In genomic region chr22:45503816-45504702, GRCh38 we compare ENCODE assay signal across 9 cellular contexts. TPM values are rescaled to one million over a fixed set of nuclear protein-coding genes. Genes with fewer than 3 reads are reported as not detected.
DNase-seq lines count a peak whose midpoint lies in the region; ATAC-seq, FAIRE-seq and TF ChIP-seq lines count a peak whose summit lies in the region.
"Had no signal": no experiment of that assay in that cellular context is flagged by ENCODE, and none has a peak within 500 bp of the region (broad histone marks: within the 10 kb centered on the region; RNA-seq: fewer than 3 reads in every experiment).

No MANE protein-coding gene starts in this region.

- DNase-seq in EH (ENCODE audit: low read depth) (peak; percentile 84), Peyer's patch (peak in 1 of 3 donors; percentile 46), fibroblast of gingiva (ENCODE audit: low read depth) (peak; percentile 41), trophoblast cell (no peak), anterior cingulate cortex (lab: John Stamatoyannopoulos, UW) (no peak), GM12891 (ENCODE audit: insufficient read length, low spot score) (no peak)
- DNase-seq in activated CD8-positive, alpha-beta memory T cell treated with anti-CD3 and anti-CD28 coated beads, Interleukin-2, amount 50 U/mL, for 4 hours, result no peak
- DNase-seq: stimulated activated CD4-positive, alpha-beta T cell treated with anti-CD3 and anti-CD28 coated beads, Interleukin-4, amount 100 ng/mL, for 1 hour had no signal

- H2BK5ac ChIP-seq in trophoblast cell (ENCODE audit: low read depth, low read length, poor library complexity), result peak overlapping the region; percentile 97

- FAIRE-seq in GM12891 (lab: Jason Lieb, UNC), result no peak

- no CpG with 5 or more reads among the region's 28 CpGs for WGBS in trophoblast cell (ENCODE audit: extremely low coverage, insufficient coverage, insufficient read length)

- H4K91ac ChIP-seq in trophoblast cell (ENCODE audit: low read depth, low read length), result peak overlapping the region; percentile 95

- peak overlapping the region; percentile 99 for H3K4ac ChIP-seq in trophoblast cell (ENCODE audit: low read depth, low read length)

- ATAC-seq in GM19397 (IDR thresholded peaks at IDR 0.05; ENCODE audit: unreplicated experiment), result no peak

- H2BK120ac ChIP-seq in trophoblast cell (ENCODE audit: insufficient read depth, low read length, poor library complexity), result peak overlapping the region; percentile 77

- peak overlapping the region; percentile 35 to 54 (median 47) for H3K4me3 ChIP-seq in Peyer's patch
- H3K4me3 ChIP-seq in trophoblast cell (ENCODE audit: low read depth, low read length), result peak overlapping the region; percentile 83

- no peaks in the 10 kb centered on the region for H3K9me3 ChIP-seq in Peyer's patch
- no peaks in the 10 kb centered on the region for H3K9me3 ChIP-seq in trophoblast cell (ENCODE audit: insufficient read depth, low read depth, low read length)

- peak overlapping the region; percentile 92 for H3K9ac ChIP-seq in trophoblast cell (ENCODE audit: low read length)

- no peak for TF ChIP-seq POLR2A in Peyer's patch (IDR thresholded peaks at IDR 0.05)
- no peak for TF ChIP-seq POLR2A in GM12891 (IDR thresholded peaks at IDR 0.05; ENCODE audit: low read depth, low read length)

- no peak for TF ChIP-seq CTCF in Peyer's patch (IDR thresholded peaks at IDR 0.05)

- H4K8ac ChIP-seq in trophoblast cell (ENCODE audit: low read depth, low read length), result peak overlapping the region; percentile 90

- H3K18ac ChIP-seq in trophoblast cell (ENCODE audit: low read length), result peak overlapping the region; percentile 97

- H3K4me1 ChIP-seq in Peyer's patch (peaks cover 0 to 11% (median 0%) of the 10 kb centered on the region in 4 donors), trophoblast cell (ENCODE audit: control insufficient read depth in 1 of 2, insufficient read depth in 2 of 2, low read length in 2 of 2) (peaks cover 27 to 31% of the 10 kb centered on the region in 2 experiments)

- H2BK12ac ChIP-seq in trophoblast cell (ENCODE audit: low read length), result peak overlapping the region; percentile 47

- peak overlapping the region; percentile 97 for H2AK5ac ChIP-seq in trophoblast cell (ENCODE audit: low read length)

- H3K27me3 ChIP-seq in Peyer's patch (peaks cover 0 to 17% of the 10 kb centered on the region in 2 donors), trophoblast cell (ENCODE audit: insufficient read depth, low read length) (no peaks in the 10 kb centered on the region)

- peak overlapping the region; percentile 30 for H3K23ac ChIP-seq in trophoblast cell (ENCODE audit: low read length)

- H3K79me2 ChIP-seq in trophoblast cell (ENCODE audit: control insufficient read depth, insufficient read depth, low read length, poor library complexity), result peaks cover 54% of the 10 kb centered on the region

- H3K79me1 ChIP-seq in trophoblast cell (ENCODE audit: low read length), result peaks cover 39% of the 10 kb centered on the region

- H2AFZ ChIP-seq in trophoblast cell (ENCODE audit: insufficient read depth, low read length, poor library complexity), result peak overlapping the region; percentile 76

- peak overlapping the region; percentile 78 for H4K12ac ChIP-seq in trophoblast cell (ENCODE audit: low read depth, low read length)

- peak overlapping the region; percentile 97 for H3K14ac ChIP-seq in trophoblast cell (ENCODE audit: low read length)

- H3K36me3 ChIP-seq in Peyer's patch, result no peaks in the 10 kb centered on the region
- H3K36me3 ChIP-seq in trophoblast cell (ENCODE audit: control insufficient read depth in 1 of 2, insufficient read depth in 2 of 2, low read length in 2 of 2), result peaks cover 25 to 29% of the 10 kb centered on the region in 2 experiments

- H3K4me2 ChIP-seq in trophoblast cell (ENCODE audit: low read length), result peak overlapping the region; percentile 94

- peak overlapping the region; percentile 18 to 82 (median 70) for H3K27ac ChIP-seq in Peyer's patch
- H3K27ac ChIP-seq in trophoblast cell (ENCODE audit: low read depth, low read length), result peak overlapping the region; percentile 98

TF ChIP-seq in GM12891, 5 proteins besides CTCF, POLR2A, EP300 and RAD21:
- TF ChIP-seq TAF1 (IDR thresholded peaks at IDR 0.05; ENCODE audit: low read depth, low read length) (no peak), SPI1 (IDR thresholded peaks at IDR 0.05; ENCODE audit: low read depth, low read length) (no peak), PAX5 (IDR thresholded peaks at IDR 0.05; ENCODE audit: insufficient read depth, low read length, severe bottlenecking) (no peak), POU2F2 (IDR thresholded peaks at IDR 0.05; ENCODE audit: low read depth, low read length) (no peak), POLR2AphosphoS5 (IDR thresholded peaks at IDR 0.05; ENCODE audit: low read depth, low read length) (no peak)

RNA-seq across cellular contexts. Expression of gene FBLN1, which starts 1.4 kb away (rescaled TPM):
- total RNA-seq in Peyer's patch, result 100 to 1,000 TPM in 3 of 4 donors, 10 to 100 TPM in 1; 29.8 to 162 (median 136) TPM
- polyA plus RNA-seq in trophoblast cell (2013), result 1,067 and 1,077 TPM in 2 replicates
- polyA plus RNA-seq in GM12891 (2012; ENCODE audit: low read depth, missing spikeins), result 0.03 TPM

Comparison
In these comparisons a context has a peak if more than half of its experiments do, and no peak if none do; other contexts are left out.
1. DNase-seq: peak in EH (single experiment) and fibroblast of gingiva (single experiment); none in trophoblast cell (0 of 2), anterior cingulate cortex (0 of 58), activated CD8-positive, alpha-beta memory T cell treated with anti-CD3 and anti-CD28 coated beads, Interleukin-2, amount 50 U/mL, for 4 hours (single experiment) and GM12891 (single experiment).